In the genomic region with DNA sequence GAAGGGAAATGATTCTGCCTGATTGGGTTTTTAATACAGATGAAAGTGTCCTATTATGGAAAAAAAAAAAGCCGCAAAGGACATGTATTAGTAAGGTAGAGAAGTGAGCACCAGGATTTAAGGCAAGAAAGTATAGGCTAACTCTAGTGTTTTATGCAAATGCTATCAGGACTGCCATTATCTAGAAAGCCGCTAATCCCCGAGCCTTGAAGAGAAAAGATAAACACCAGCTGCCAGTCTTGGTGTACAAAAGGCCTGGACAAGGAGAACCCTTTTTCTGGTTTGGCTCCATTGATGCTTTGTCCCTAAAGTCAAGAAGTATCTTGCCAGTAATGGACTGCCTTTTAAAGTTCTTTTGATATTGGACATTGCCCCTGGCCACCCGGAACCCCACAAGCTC, we compare ENCODE assay signal across 24 cellular contexts.
"Had no signal": no experiment of that assay in that cellular context is flagged by ENCODE, and none has a peak within 500 bp of the region (broad histone marks: within the 10 kb centered on the region; RNA-seq: fewer than 3 reads in every experiment).

No MANE protein-coding gene starts in this region.

- H3K4me1 Mint-ChIP-seq: activated naive CD8-positive, alpha-beta T cell treated with anti-CD3 and anti-CD28 coated beads, Interleukin-2, amount 10 ng/mL, durations not matched to agents 7 days and 5 days; memory B cell; nephron; T-helper 17 cell had no signal

- H3K4me3 Mint-ChIP-seq: activated CD4-positive, alpha-beta memory T cell treated with anti-CD3 and anti-CD28 coated beads for 36 hours; activated naive CD4-positive, alpha-beta T cell treated with anti-CD3 and anti-CD28 coated beads for 36 hours; activated naive CD8-positive, alpha-beta T cell treated with anti-CD3 and anti-CD28 coated beads, Interleukin-2, amount 10 ng/mL, durations not matched to agents 7 days and 5 days; activated T-cell treated with anti-CD3 and anti-CD28 coated beads, Interleukin-2, amount 50 U/mL, for 72 hours; dendritic cell treated with granulocyte-macrophage colony-stimulating factor and Interleukin-4, amounts not matched to agents 40 ng/mL and 50 ng/mL, for 4 days; memory B cell; nephron; T-helper 17 cell had no signal

- ATAC-seq: activated T-cell treated with anti-CD3 and anti-CD28 coated beads, Interleukin-2, amount 50 U/mL, for 72 hours; body of pancreas; gastrocnemius medialis; left colon; pancreas; right cardiac atrium; T-helper 17 cell had no signal

- H3K4me3 ChIP-seq: body of pancreas, cardiac muscle cell, esophagus muscularis mucosa, gastrocnemius medialis, pancreas, tibial artery had no signal

- H3K27ac Mint-ChIP-seq: activated CD4-positive, alpha-beta memory T cell treated with anti-CD3 and anti-CD28 coated beads for 36 hours; activated naive CD4-positive, alpha-beta T cell treated with anti-CD3 and anti-CD28 coated beads for 36 hours; activated naive CD8-positive, alpha-beta T cell treated with anti-CD3 and anti-CD28 coated beads, Interleukin-2, amount 10 ng/mL, durations not matched to agents 7 days and 5 days; activated T-cell treated with anti-CD3 and anti-CD28 coated beads, Interleukin-2, amount 50 U/mL, for 72 hours; dendritic cell treated with granulocyte-macrophage colony-stimulating factor and Interleukin-4, amounts not matched to agents 40 ng/mL and 50 ng/mL, for 4 days; memory B cell; nephron; T-helper 17 cell had no signal

- H3K36me3 ChIP-seq: cardiac muscle cell, esophagus muscularis mucosa, gastrocnemius medialis, pancreas, tibial artery had no signal

- H3K4me1 ChIP-seq: body of pancreas, esophagus muscularis mucosa, gastrocnemius medialis, pancreas, tibial artery had no signal

- H3K27me3 ChIP-seq: body of pancreas, cardiac muscle cell, esophagus muscularis mucosa, gastrocnemius medialis, pancreas, tibial artery had no signal

- H3K9me3 ChIP-seq: body of pancreas, esophagus muscularis mucosa, gastrocnemius medialis, pancreas, tibial artery had no signal

- FAIRE-seq: pancreas had no signal

- DNase-seq: activated CD4-positive, alpha-beta memory T cell treated with anti-CD3 and anti-CD28 coated beads for 36 hours; activated CD4-positive, alpha-beta T cell treated with anti-CD3 and anti-CD28 coated beads for 4 hours; activated CD4-positive, CD25-positive, alpha-beta regulatory T cell; activated effector memory CD4-positive, alpha-beta T cell treated with Interleukin-2 at 50 U/mL for 16 hours; activated naive CD4-positive, alpha-beta T cell treated with anti-CD3 and anti-CD28 coated beads for 36 hours; activated naive CD8-positive, alpha-beta T cell treated with anti-CD3 and anti-CD28 coated beads, Interleukin-2, amount 10 ng/mL, durations not matched to agents 7 days and 5 days; activated T-cell treated with anti-CD3 and anti-CD28 coated beads, Interleukin-2, amount 50 U/mL, for 72 hours; amygdala; body of pancreas; effector CD8-positive, alpha-beta T cell; gastrocnemius medialis; islet precursor cell; left colon; pancreas; right cardiac atrium; stimulated activated CD4-positive, alpha-beta T cell treated with anti-CD3 and anti-CD28 coated beads, Interleukin-4, amount 100 ng/mL, for 24 hours; stimulated activated naive CD4-positive, alpha-beta T cell treated with Interleukin-2 at 50 U/mL for 16 hours; T-helper 17 cell; tibial artery had no signal

- H3K9me3 Mint-ChIP-seq: activated CD4-positive, alpha-beta memory T cell treated with anti-CD3 and anti-CD28 coated beads for 36 hours; activated naive CD4-positive, alpha-beta T cell treated with anti-CD3 and anti-CD28 coated beads for 36 hours; activated naive CD8-positive, alpha-beta T cell treated with anti-CD3 and anti-CD28 coated beads, Interleukin-2, amount 10 ng/mL, durations not matched to agents 7 days and 5 days; activated T-cell treated with anti-CD3 and anti-CD28 coated beads, Interleukin-2, amount 50 U/mL, for 72 hours; dendritic cell treated with granulocyte-macrophage colony-stimulating factor and Interleukin-4, amounts not matched to agents 40 ng/mL and 50 ng/mL, for 4 days; memory B cell; nephron had no signal

- H3K36me3 Mint-ChIP-seq: activated CD4-positive, alpha-beta memory T cell treated with anti-CD3 and anti-CD28 coated beads for 36 hours; activated naive CD8-positive, alpha-beta T cell treated with anti-CD3 and anti-CD28 coated beads, Interleukin-2, amount 10 ng/mL, durations not matched to agents 7 days and 5 days; memory B cell had no signal

- H3K27me3 Mint-ChIP-seq: dendritic cell treated with granulocyte-macrophage colony-stimulating factor and Interleukin-4, amounts not matched to agents 40 ng/mL and 50 ng/mL, for 4 days had no signal

- H3K27ac ChIP-seq: body of pancreas, cardiac muscle cell, esophagus muscularis mucosa, gastrocnemius medialis, pancreas, tibial artery had no signal
